In the genomic region with DNA sequence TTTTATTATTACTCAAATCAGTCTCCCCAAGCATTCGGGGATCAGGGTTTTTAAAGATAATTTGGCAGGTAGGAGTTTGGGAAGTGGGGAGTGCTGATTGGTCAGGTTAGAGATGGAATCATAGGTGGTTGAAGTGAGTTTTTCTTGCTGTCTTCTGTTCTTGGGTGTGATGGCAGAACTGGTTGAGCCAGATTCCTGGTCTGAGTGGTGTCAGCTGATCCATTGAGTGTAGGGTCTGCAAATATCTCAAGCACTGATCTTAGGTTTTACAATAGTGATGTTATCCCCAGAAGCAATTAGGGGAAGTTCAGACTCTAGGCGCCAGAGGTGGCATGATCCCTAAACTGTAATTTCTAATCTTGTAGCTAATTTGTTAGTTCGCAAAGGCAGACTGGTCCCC, we compare ENCODE assay signal across 20 cellular contexts. TPM values are rescaled to one million over a fixed set of nuclear protein-coding genes. Genes with fewer than 3 reads are reported as not detected.
A peak's percentile ranks its signal among the peaks of the same experiment; 100 is the strongest.
DNase-seq lines count a peak whose midpoint lies in the region; ATAC-seq and TF ChIP-seq lines count a peak whose summit lies in the region.
"Had no signal": no experiment of that assay in that cellular context is flagged by ENCODE, and none has a peak within 500 bp of the region (broad histone marks: within the 10 kb centered on the region; RNA-seq: fewer than 3 reads in every experiment).

No MANE protein-coding gene starts in this region.

- peak overlapping the region; percentile 14 for H3K4me3 Mint-ChIP-seq in Calu3 (ENCODE audit: low read depth, unreplicated experiment)
- no peak overlapping the region for H3K4me3 Mint-ChIP-seq in activated B cell treated with CpG ODN at 0.5 μM for 24 hours
- H3K4me3 Mint-ChIP-seq: activated naive CD8-positive, alpha-beta T cell; T-helper 2 cell treated with Interferon-gamma antibody and Interleukin-4, amounts not matched to agents 5 μg/mL and 100 μg/mL, for 36 hours had no signal

- H3K27me3 Mint-ChIP-seq in Calu3 (ENCODE audit: unreplicated experiment) (no peaks in the 10 kb centered on the region), activated B cell treated with CpG ODN at 0.5 μM for 24 hours (no peaks in the 10 kb centered on the region)
- H3K27me3 Mint-ChIP-seq: activated naive CD8-positive, alpha-beta T cell had no signal

- POLR2A ChIA-PET in activated B cell treated with CpG ODN at 0.5 μM for 24 hours (lab: Charles Lee): interaction anchor here (0.6 to 1.8 kb wide), 2 partner anchors 27 to 79 kb away, joined by 7 to 9 read pairs; a partner anchor contains a TSS

- no peaks in the 10 kb centered on the region for H3K36me3 Mint-ChIP-seq in Calu3 (ENCODE audit: insufficient read depth, unreplicated experiment)
- H3K36me3 Mint-ChIP-seq in activated B cell treated with CpG ODN at 0.5 μM for 24 hours (ENCODE audit: low read depth): no peaks in the 10 kb centered on the region
- H3K36me3 Mint-ChIP-seq: activated naive CD8-positive, alpha-beta T cell had no signal

- H3K9me3 Mint-ChIP-seq in Calu3 (ENCODE audit: low read depth, unreplicated experiment) (no peaks in the 10 kb centered on the region), activated B cell treated with CpG ODN at 0.5 μM for 24 hours (no peaks in the 10 kb centered on the region)
- H3K9me3 Mint-ChIP-seq: T-helper 2 cell treated with Interferon-gamma antibody and Interleukin-4, amounts not matched to agents 5 μg/mL and 100 μg/mL, for 36 hours had no signal

- BruUV-seq in Calu3 (replicated peaks; lab: Mats Ljungman, UMichigan): no TSS peak

- intact Hi-C loops in Calu3 (cut with micrococcal nuclease; ENCODE audit: unreplicated experiment) (no loop called here), activated B cell treated with CpG ODN at 0.5 μM for 24 hours (cut with micrococcal nuclease) (no loop called here)

- ATAC-seq in activated B cell treated with CpG ODN at 0.5 μM for 24 hours (ENCODE audit: low read depth): no peak
- ATAC-seq in HG02885 (IDR thresholded peaks at IDR 0.05; ENCODE audit: poor library complexity, unreplicated experiment): no peak
- ATAC-seq in HG03135 (IDR thresholded peaks at IDR 0.05; ENCODE audit: unreplicated experiment): no peak

- CTCF ChIA-PET in Calu3 (lab: Charles Lee): no interaction called here
- CTCF ChIA-PET in activated B cell treated with CpG ODN at 0.5 μM for 24 hours (lab: Charles Lee): no interaction called here

- DNase-seq in Calu3 (peak; percentile 52), NCI-H2029 (lab: John Stamatoyannopoulos, UW) (peak; percentile 62), activated B cell treated with CpG ODN at 0.5 μM for 24 hours (no peak), mucosa of gallbladder (ENCODE audit: low spot score) (peak; percentile 24), medulla oblongata (ENCODE audit: extremely low spot score) (no peak), HK-2 (ENCODE audit: unreplicated experiment) (no peak)
- DNase-seq: activated CD4-positive, alpha-beta T cell treated with anti-CD3 and anti-CD28 coated beads, Interleukin-2, amount 50 U/mL, for 1 hour; activated T-cell treated with anti-CD3 and anti-CD28 coated beads, Interleukin-2, amount 50 U/mL, for 1 hour; effector CD4-positive, alpha-beta T cell; GOT3; mesenchymal stem cell; NCI-H1436 treated with DMSO at 0.1 percent for 48 hours; Right ventricle myocardium superior; sigmoid colon; stimulated activated CD4-positive, alpha-beta T cell treated with anti-CD3 and anti-CD28 coated beads, Interleukin-2, amount 100 ng/mL, for 48 hours; stimulated activated CD8-positive, alpha-beta memory T cell treated with anti-CD3 and anti-CD28 coated beads, Interleukin-4, amount 100 ng/mL, for 48 hours had no signal

- TF ChIP-seq CTCF in Calu3 (IDR thresholded peaks at IDR 0.05; ENCODE audit: unreplicated experiment): no peak
- no peak for TF ChIP-seq CTCF in activated B cell treated with CpG ODN at 0.5 μM for 24 hours (IDR thresholded peaks at IDR 0.05)

- H3K4me1 Mint-ChIP-seq in Calu3 (ENCODE audit: low read depth, unreplicated experiment) (peaks cover 14% of the 10 kb centered on the region), activated B cell treated with CpG ODN at 0.5 μM for 24 hours (peaks cover 32% of the 10 kb centered on the region)

- H3K27ac Mint-ChIP-seq in Calu3 (ENCODE audit: unreplicated experiment): peak overlapping the region; percentile 28
- peak overlapping the region; percentile 33 for H3K27ac Mint-ChIP-seq in activated B cell treated with CpG ODN at 0.5 μM for 24 hours
- H3K27ac Mint-ChIP-seq: activated naive CD8-positive, alpha-beta T cell; T-helper 2 cell treated with Interferon-gamma antibody and Interleukin-4, amounts not matched to agents 5 μg/mL and 100 μg/mL, for 36 hours had no signal

RNA-seq across cellular contexts. Expression of a gene that starts 20.6 kb away (rescaled TPM):
- total RNA-seq in Calu3 (2022) (10.3 and 21.5 TPM in 2 replicates), activated B cell treated with CpG ODN at 0.5 μM for 24 hours (109 and 135 TPM in 2 replicates), mucosa of gallbladder (44.2 TPM)

RNA-seq across cellular contexts. Expression of a gene that starts 27.5 kb away (rescaled TPM):
- 13.2 and 15.6 TPM in 2 replicates for total RNA-seq in Calu3 (2022)
- total RNA-seq in activated B cell treated with CpG ODN at 0.5 μM for 24 hours: 30.1 and 30.7 TPM in 2 replicates
- total RNA-seq in mucosa of gallbladder: 24.6 TPM

RNA-seq across cellular contexts. Expression of a gene that starts 27.9 kb away (rescaled TPM):
- 30.1 and 32.8 TPM in 2 replicates for total RNA-seq in Calu3 (2022)
- 45.8 and 46.2 TPM in 2 replicates for total RNA-seq in activated B cell treated with CpG ODN at 0.5 μM for 24 hours
- total RNA-seq in mucosa of gallbladder: 30.0 TPM

Comparison
In these comparisons a context has a peak if more than half of its experiments do, and no peak if none do; other contexts are left out.
1. DNase-seq: peak in Calu3 (single experiment), NCI-H2029 (single experiment) and mucosa of gallbladder (single experiment); none in activated B cell treated with CpG ODN at 0.5 μM for 24 hours (single experiment), medulla oblongata (single experiment) and HK-2 (single experiment).